29 cellular contexts compared by ENCODE assay signal in the genomic region with DNA sequence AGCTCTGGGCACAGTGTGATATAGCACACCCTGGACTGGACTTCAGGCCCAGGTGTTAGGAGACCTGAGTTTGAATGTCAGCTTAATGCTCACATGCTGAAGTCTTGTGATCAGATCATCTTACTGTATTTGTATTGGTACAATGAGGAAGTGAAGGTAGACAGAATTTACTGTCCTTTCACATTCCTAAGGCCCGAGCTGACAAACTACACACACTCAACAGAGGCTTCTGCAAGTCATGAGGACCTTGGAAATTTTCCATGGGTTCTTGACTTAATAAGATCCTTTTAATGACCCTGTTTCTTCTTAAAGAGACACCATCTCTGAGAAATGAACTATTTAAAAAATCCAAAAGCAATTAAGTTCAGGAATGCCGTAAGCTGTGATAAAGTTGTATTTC.
DNase-seq lines count a peak whose midpoint lies in the region; ATAC-seq, FAIRE-seq and TF ChIP-seq lines count a peak whose summit lies in the region.
"Had no signal": no experiment of that assay in that cellular context is flagged by ENCODE, and none has a peak within 500 bp of the region (broad histone marks: within the 10 kb centered on the region; RNA-seq: fewer than 3 reads in every experiment).

No MANE protein-coding gene starts in this region.

- H3K9me2 ChIP-seq in PC-3 (replicated peaks; ENCODE audit: low read length) = no peaks in the 10 kb centered on the region

- in situ Hi-C loops in Caki2 (cut with HindIII; ENCODE audit: low pct_unique_long_range_greater_than_20kb, low sequenced_read_pairs) (no loop called here), G401 (cut with HindIII; ENCODE audit: low sequenced_read_pairs) (no loop called here)

- intact Hi-C loops in PC-3 (cut with micrococcal nuclease) = no loop called here

- ATAC-seq in PC-3 (no peak), GM21723 (IDR thresholded peaks at IDR 0.05; ENCODE audit: unreplicated experiment) (no peak)
- ATAC-seq: body of pancreas; stimulated activated naive B cell treated with anti-CD40 and anti-IgM and Interleukin-4, amounts not matched to agents 10 μg/mL and 1 μg/mL and 100 μg/mL, for 72 hours had no signal

- H3K27me3 ChIP-seq in PC-3 (ENCODE audit: low read length) = no peaks in the 10 kb centered on the region
- H3K27me3 ChIP-seq: body of pancreas, Peyer's patch, right atrium auricular region had no signal

- H3K4me1 ChIP-seq in PC-3 (ENCODE audit: insufficient read depth, low read length) = peaks cover 6% of the 10 kb centered on the region; the same call in 1 of the 2 replicates
- H3K4me1 ChIP-seq: body of pancreas, Peyer's patch, right atrium auricular region had no signal

- H3K36me3 ChIP-seq in PC-3 (ENCODE audit: low read depth, low read length) = no peaks in the 10 kb centered on the region
- H3K36me3 ChIP-seq: left ventricle myocardium inferior, Peyer's patch, right atrium auricular region had no signal

- H3K27ac ChIP-seq in PC-3 (ENCODE audit: low read length) = no peak overlapping the region
- H3K27ac ChIP-seq: body of pancreas, HL-60, left ventricle myocardium inferior, Peyer's patch, right atrium auricular region had no signal

- no peak overlapping the region for H3K4me2 ChIP-seq in PC-3 (ENCODE audit: low read length)

- H2AFZ ChIP-seq in PC-3 (ENCODE audit: low read length) = no peak overlapping the region

- H3K9me3 ChIP-seq in PC-3 (ENCODE audit: low read length) = no peaks in the 10 kb centered on the region
- H3K9me3 ChIP-seq: body of pancreas, Caco-2, left ventricle myocardium inferior, Peyer's patch, right atrium auricular region had no signal

- DNase-seq in Caki2 (ENCODE audit: low read depth) (peak; percentile 37), G401 (ENCODE audit: low spot score) (peak; percentile 76), PC-3 (peak; percentile 34), left kidney (ENCODE audit: low read depth, low spot score) (peak; percentile 59), GM19239 (ENCODE audit: insufficient read length, low spot score) (no peak)
- DNase-seq in activated CD8-positive, alpha-beta memory T cell treated with anti-CD3 and anti-CD28 coated beads, Interleukin-2, amount 50 U/mL, for 48 hours = no peak
- DNase-seq: activated CD4-positive, alpha-beta memory T cell treated with anti-CD3 and anti-CD28 coated beads, Interleukin-2, amount 10 ng/mL, durations not matched to agents 7 days and 5 days; activated CD8-positive, alpha-beta memory T cell treated with anti-CD3 and anti-CD28 coated beads, Interleukin-2, amount 50 U/mL, for 4 hours; activated naive CD4-positive, alpha-beta T cell treated with anti-CD3 and anti-CD28 coated beads for 36 hours; body of pancreas; C1 segment of cervical spinal cord; Caco-2; DND-41; effector CD4-positive, alpha-beta T cell; H9; immature natural killer cell; KG1; left ventricle myocardium inferior; mesendoderm; NCI-H1417 treated with DMSO at 0.1 percent for 48 hours; NCI-H2107; NK-92 treated with Interleukin-12 subunit alpha and Interleukin-12 subunit beta, amount 100 ng/mL, for 24 hours; Peyer's patch; SHP77 treated with DMSO at 0.1 percent for 48 hours; small intestine; stimulated activated naive B cell treated with anti-CD40 and anti-IgM and Interleukin-4, amounts not matched to agents 10 μg/mL and 1 μg/mL and 100 μg/mL, for 72 hours had no signal

- no peak overlapping the region for H3K4me3 ChIP-seq in PC-3 (ENCODE audit: low read length)
- H3K4me3 ChIP-seq: body of pancreas, left ventricle myocardium inferior, Peyer's patch, right atrium auricular region had no signal

- POLR2A ChIA-PET in PC-3 (lab: Charles Lee; ENCODE audit: unreplicated experiment) = no interaction called here

- no peak for TF ChIP-seq CTCF in PC-3 (conservative IDR thresholded peaks at IDR 0.05; ENCODE audit: low read depth, low read length)

- no peak for FAIRE-seq in GM19239 (lab: Jason Lieb, UNC)
- FAIRE-seq: small intestine had no signal

- H3F3A ChIP-seq in PC-3 (ENCODE audit: low read length, unreplicated experiment) = no peaks in the 10 kb centered on the region

- CTCF ChIA-PET in PC-3 (lab: Charles Lee) = no interaction called here

- H4K20me1 ChIP-seq in PC-3 (ENCODE audit: low read length) = no peaks in the 10 kb centered on the region

- H3K9ac ChIP-seq in PC-3 (ENCODE audit: low read length) = no peak overlapping the region

- no TSS peak for BruUV-seq in PC-3 (replicated peaks; lab: Mats Ljungman, UMichigan)

- no peaks in the 10 kb centered on the region for H3K79me2 ChIP-seq in PC-3 (ENCODE audit: low read length)

Comparison
In these comparisons a context has a peak if more than half of its experiments do, and no peak if none do; other contexts are left out.
1. DNase-seq: peak in Caki2 (single experiment), G401 (single experiment), PC-3 (single experiment) and left kidney (single experiment); none in activated CD8-positive, alpha-beta memory T cell treated with anti-CD3 and anti-CD28 coated beads, Interleukin-2, amount 50 U/mL, for 48 hours (single experiment) and GM19239 (single experiment).